ENCODE assay signal across 1 cellular context in genomic region chr19:13747098-13747453, GRCh38.
TF ChIP-seq lines count a peak whose summit lies in the region.

No MANE protein-coding gene starts in this region.

TF ChIP-seq in endothelial cell of umbilical vein, 7 proteins besides CTCF, POLR2A, EP300 and RAD21:
- TF ChIP-seq EZH2 (IDR thresholded peaks at IDR 0.05; ENCODE audit: borderline replicate concordance, low read depth, low read length, severe bottlenecking), result no peak
- TF ChIP-seq MAX (IDR thresholded peaks at IDR 0.05; ENCODE audit: insufficient read depth, insufficient read length), result no peak
- TF ChIP-seq POLR2AphosphoS5 (IDR thresholded peaks at IDR 0.05; ENCODE audit: insufficient read depth, low read depth, low read length), result no peak
- TF ChIP-seq GATA2 (IDR thresholded peaks at IDR 0.05; ENCODE audit: insufficient read depth, insufficient read length, low read depth, low read length), result no peak
TF ChIP-seq in endothelial cell of umbilical vein: peak in this region for 0.
